27 cellular contexts compared by ENCODE assay signal in the genomic region with DNA sequence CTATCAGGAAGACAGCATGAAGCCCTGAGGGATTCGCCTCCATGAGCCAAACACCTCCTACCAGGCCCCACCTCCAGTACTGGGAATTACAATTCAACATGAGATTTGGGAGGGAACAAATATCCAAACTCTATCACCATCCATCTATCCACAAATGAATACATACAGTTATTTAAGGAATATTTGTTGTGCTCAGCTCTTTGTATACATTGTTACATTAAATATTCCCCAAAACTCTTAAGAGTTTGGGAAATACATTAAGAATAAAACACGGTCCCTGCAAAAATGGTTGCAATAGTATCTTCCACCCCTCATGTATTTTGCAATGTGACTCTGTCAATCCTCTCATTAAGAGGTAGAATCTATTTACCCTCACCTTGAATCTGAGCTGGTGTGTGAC.
"Had no signal": no experiment of that assay in that cellular context is flagged by ENCODE, and none has a peak within 500 bp of the region (broad histone marks: within the 10 kb centered on the region; RNA-seq: fewer than 3 reads in every experiment).

No MANE protein-coding gene starts in this region.

- ATAC-seq: stimulated activated effector memory CD8-positive, alpha-beta T cell treated with anti-CD3 and anti-CD28 coated beads, Interleukin-12 subunit alpha, Interleukin-12 subunit beta, amount 100 ng/mL, for 72 hours; stimulated activated memory B cell treated with anti-CD40 and anti-IgM and Interleukin-4, amounts not matched to agents 10 μg/mL and 1 μg/mL and 100 μg/mL, for 72 hours; stimulated activated naive B cell treated with anti-CD40 and anti-IgM and Interleukin-4, amounts not matched to agents 10 μg/mL and 1 μg/mL and 100 μg/mL, for 72 hours; stimulated activated naive CD8-positive, alpha-beta T cell treated with anti-CD3 and anti-CD28 coated beads, Interleukin-15, amount 100 ng/mL, for 72 hours; stimulated activated naive CD8-positive, alpha-beta T cell treated with anti-CD3 and anti-CD28 coated beads, Interleukin-15, Interleukin-2, amounts not matched to agents 100 U/mL and 50 U/mL, for 24 hours; upper lobe of right lung had no signal

- H3K27me3 ChIP-seq: stomach, suprapubic skin, testis, thyroid gland, tibial artery, tibial nerve, transverse colon, upper lobe of left lung, upper lobe of right lung, uterus, vagina had no signal

- FAIRE-seq: urothelium cell line had no signal

- H3K9me3 ChIP-seq: suprapubic skin, testis, thyroid gland, upper lobe of right lung, uterus, vagina had no signal

- DNase-seq: stimulated activated CD4-positive, alpha-beta T cell treated with anti-CD3 and anti-CD28 coated beads, Interleukin-2, amount 100 ng/mL, for 48 hours; stimulated activated CD4-positive, alpha-beta T cell treated with anti-CD3 and anti-CD28 coated beads, Interleukin-4, amount 100 ng/mL, for 1 hour; stimulated activated CD4-positive, alpha-beta T cell treated with anti-CD3 and anti-CD28 coated beads, Interleukin-4, amount 100 ng/mL, for 24 hours; stimulated activated CD4-positive, alpha-beta T cell treated with anti-CD3 and anti-CD28 coated beads, Interleukin-4, amount 100 ng/mL, for 4 hours; stimulated activated CD8-positive, alpha-beta memory T cell treated with anti-CD3 and anti-CD28 coated beads, Interleukin-4, amount 100 ng/mL, for 48 hours; stimulated activated naive B cell treated with anti-CD40 and anti-IgM and Interleukin-4, amounts not matched to agents 10 μg/mL and 1 μg/mL and 100 μg/mL, for 72 hours; stimulated activated naive CD4-positive, alpha-beta T cell; stimulated activated naive CD4-positive, alpha-beta T cell treated with Interleukin-2 at 50 U/mL for 16 hours; stimulated activated naive CD8-positive, alpha-beta T cell treated with anti-CD3 and anti-CD28 coated beads, Interleukin-15, amount 100 ng/mL, for 72 hours; stimulated activated naive CD8-positive, alpha-beta T cell treated with anti-CD3 and anti-CD28 coated beads, Interleukin-15, Interleukin-2, amounts not matched to agents 100 U/mL and 50 U/mL, for 24 hours; stomach; substantia nigra; testis; thyroid gland; tibial artery; transverse colon; trophoblast cell; upper lobe of left lung; upper lobe of right lung; uterus had no signal

- H3K4me1 ChIP-seq: stomach, testis, thyroid gland, tibial artery, upper lobe of left lung, upper lobe of right lung, uterus, vagina had no signal

- H3K27ac ChIP-seq: stomach, suprapubic skin, testis, thoracic aorta, thyroid gland, tibial artery, tibial nerve, transverse colon, upper lobe of left lung, upper lobe of right lung, uterus, vagina had no signal

- H3K4me3 ChIP-seq: stomach, suprapubic skin, testis, thoracic aorta, thyroid gland, tibial artery, tibial nerve, transverse colon, upper lobe of left lung, upper lobe of right lung, uterus, vagina had no signal

- H3K36me3 ChIP-seq: stomach, suprapubic skin, thoracic aorta, thyroid gland, tibial artery, tibial nerve, transverse colon, upper lobe of left lung, upper lobe of right lung, uterus, vagina had no signal
